In the genomic region with DNA sequence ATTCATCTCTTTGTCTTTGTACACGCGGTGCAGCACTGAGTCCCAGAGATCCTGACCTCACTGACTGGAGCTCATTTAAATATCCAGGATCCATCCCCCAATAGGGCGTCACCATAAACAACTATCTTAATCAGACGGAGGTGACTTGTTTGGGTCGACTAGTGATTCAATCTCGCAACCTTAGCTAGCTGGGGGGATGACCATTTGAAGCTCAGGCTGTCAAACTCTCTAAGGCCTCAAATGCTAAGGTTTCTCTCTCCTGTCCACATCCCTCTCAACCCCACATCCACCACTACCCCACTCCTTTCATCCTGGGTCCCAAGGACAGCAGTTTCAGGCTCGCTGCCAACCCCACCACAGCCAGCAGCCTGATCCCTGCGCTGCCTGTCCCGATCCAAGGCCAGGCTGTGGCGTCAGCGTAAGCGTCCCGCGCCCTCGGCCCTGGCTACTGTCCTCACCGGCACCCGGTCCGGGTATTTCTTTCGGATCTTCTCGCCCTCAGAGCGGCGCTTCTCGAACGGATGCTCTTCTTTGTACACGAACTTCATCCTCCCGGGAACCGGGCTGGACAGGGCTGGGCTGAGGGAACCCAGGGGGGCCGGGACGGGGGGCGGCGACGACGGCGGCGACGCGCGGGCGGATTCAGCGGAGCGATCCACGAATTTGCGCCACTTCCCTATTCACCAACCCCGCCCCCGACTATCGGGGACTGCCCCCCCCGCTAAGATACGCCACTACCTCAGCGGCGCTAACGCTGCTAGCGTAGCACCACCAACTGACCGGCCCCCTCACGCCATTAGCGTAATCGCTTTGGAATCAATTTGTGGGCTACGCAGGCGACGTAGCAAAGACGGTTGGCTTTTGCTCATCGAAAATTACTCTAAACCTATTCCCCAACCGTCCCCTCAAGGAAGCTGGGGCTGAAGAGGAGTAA, we compare ENCODE assay signal across 8 cellular contexts. TPM values are rescaled to one million over a fixed set of nuclear protein-coding genes. Genes with fewer than 3 reads are reported as not detected.
DNase-seq lines count a peak whose midpoint lies in the region; ATAC-seq and FAIRE-seq lines count a peak whose summit lies in the region.

A gene (minus strand): TSS at position 667 of the 934 bp plus-strand sequence. CDS start 119 bp downstream, at position 548.

- H3K4me3 ChIP-seq in neuronal stem cell (ENCODE audit: low read length in 2 of 2) = peak within 1 kb of the TSS; percentile 90 to 94
- peak within 1 kb of the TSS; percentile 94 to 98 (median 96) for H3K4me3 ChIP-seq in subcutaneous abdominal adipose tissue (ENCODE audit: low read depth in 1 of 5, low read length in 5 of 5)

- peak within 1 kb of the TSS; percentile 94 for H3K18ac ChIP-seq in neuronal stem cell (ENCODE audit: low read length)

- H4K8ac ChIP-seq in neuronal stem cell (ENCODE audit: low read depth, low read length) = no peak within 1 kb of the TSS

- H2AFZ ChIP-seq in neuronal stem cell (ENCODE audit: low read length) = peak within 1 kb of the TSS; percentile 89

- peak within 1 kb of the TSS; percentile 24 for H3K4ac ChIP-seq in neuronal stem cell (ENCODE audit: low read length)

- H3K9me3 ChIP-seq in neuronal stem cell (replicated peaks in 1 of 2; ENCODE audit: control insufficient read depth in 2 of 2, insufficient read depth in 1 of 2, low read depth in 1 of 2, low read length in 2 of 2) = no peaks in the 10 kb centered on the region
- H3K9me3 ChIP-seq in subcutaneous abdominal adipose tissue (ENCODE audit: control insufficient read depth in 5 of 5, low read length in 5 of 5) = no peaks in the 10 kb centered on the region

- no peak within 1 kb of the TSS for H3K14ac ChIP-seq in neuronal stem cell (ENCODE audit: low read length)

- H3K79me1 ChIP-seq in neuronal stem cell (ENCODE audit: low read depth, low read length) = peaks cover 5% of the 10 kb centered on the region

- peak within 1 kb of the TSS; percentile 85 for H2BK5ac ChIP-seq in neuronal stem cell (ENCODE audit: low read length)

- H3K9ac ChIP-seq in neuronal stem cell (ENCODE audit: low read depth, low read length, poor library complexity) = peak within 1 kb of the TSS; percentile 97
- peak within 1 kb of the TSS; percentile 94 to 98 (median 96) for H3K9ac ChIP-seq in subcutaneous abdominal adipose tissue (ENCODE audit: low read length in 5 of 5)

- no peak within 1 kb of the TSS for H2BK120ac ChIP-seq in neuronal stem cell (ENCODE audit: low read depth, low read length)

- peak within 1 kb of the TSS; percentile 94 for H3K4me2 ChIP-seq in neuronal stem cell (ENCODE audit: insufficient read depth, low read length, poor library complexity, severe bottlenecking)

- peak within 1 kb of the TSS; percentile 47 for H2BK15ac ChIP-seq in neuronal stem cell (ENCODE audit: low read length)

- H3K27me3 ChIP-seq in neuronal stem cell (ENCODE audit: control insufficient read depth in 3 of 3, insufficient read depth in 3 of 3, low read depth in 1 of 3, low read length in 3 of 3) (no peaks in the 10 kb centered on the region), subcutaneous abdominal adipose tissue (ENCODE audit: control insufficient read depth in 5 of 5, insufficient read depth in 4 of 5, low read length in 5 of 5) (no peaks in the 10 kb centered on the region)

- no CpG with 5 or more reads among the region's 62 CpGs for WGBS in neuronal stem cell (ENCODE audit: extremely low coverage in 2 of 2, insufficient read length in 2 of 2, insufficient replicate concordance in 1 of 2), 2 donors

- H3K36me3 ChIP-seq in neuronal stem cell (replicated peaks in 1 of 2; ENCODE audit: control insufficient read depth in 2 of 2, insufficient read depth in 2 of 2, low read length in 2 of 2) (peaks cover 34 to 58% of the 10 kb centered on the region in 2 donors), subcutaneous abdominal adipose tissue (ENCODE audit: control insufficient read depth in 5 of 5, insufficient read depth in 5 of 5, low read length in 5 of 5) (peaks cover 3 to 41% (median 34%) of the 10 kb centered on the region in 5 donors)

- peak within 1 kb of the TSS; percentile 60 for H2AK5ac ChIP-seq in neuronal stem cell (ENCODE audit: low read depth, low read length)

- H2BK12ac ChIP-seq in neuronal stem cell (ENCODE audit: low read length) = no peak within 1 kb of the TSS

- ATAC-seq in GM21619 (IDR thresholded peaks at IDR 0.05; ENCODE audit: unreplicated experiment) = peak; percentile 29

- DNase-seq in COLO668 (lab: John Stamatoyannopoulos, UW; ENCODE audit: unreplicated experiment) (peak; percentile 82), M059J (ENCODE audit: low read depth) (peak; percentile 83), SK-N-DZ (ENCODE audit: low spot score) (peak; percentile 91), frontal cortex (ENCODE audit: low spot score in 2 of 2) (peak; percentile 81 to 88), neuronal stem cell (ENCODE audit: low spot score) (peak; percentile 95)
- DNase-seq in activated naive CD4-positive, alpha-beta T cell treated with Interleukin-2 at 50 U/mL for 16 hours = peak; percentile 93

- no peak for FAIRE-seq in frontal cortex (lab: Jason Lieb, UNC)

- H3K23ac ChIP-seq in neuronal stem cell (ENCODE audit: low read depth, low read length, poor library complexity) = peak within 1 kb of the TSS; percentile 40

- H3K4me1 ChIP-seq in neuronal stem cell (ENCODE audit: control insufficient read depth in 2 of 2, insufficient read depth in 1 of 2, low read depth in 1 of 2, low read length in 2 of 2) (peaks cover 7 to 23% of the 10 kb centered on the region in 2 donors), subcutaneous abdominal adipose tissue (ENCODE audit: control insufficient read depth in 5 of 5, insufficient read depth in 5 of 5, low read length in 5 of 5) (peaks cover 14 to 43% (median 36%) of the 10 kb centered on the region in 5 donors)

- H3K27ac ChIP-seq in neuronal stem cell (replicated peaks; ENCODE audit: low read length) (peak within 1 kb of the TSS; percentile 91), subcutaneous abdominal adipose tissue (ENCODE audit: low read depth, low read length) (peak within 1 kb of the TSS; percentile 99)

- no peak within 1 kb of the TSS for H4K91ac ChIP-seq in neuronal stem cell (ENCODE audit: low read depth, low read length, poor library complexity)

RNA-seq across cellular contexts. Expression of the gene that starts here (rescaled TPM):
- total RNA-seq in M059J (2014; rRNA removed; shearing (Covaris generic)) = 575 and 595 TPM in 2 replicates
- 211 and 240 TPM in 2 replicates for polyA plus RNA-seq in SK-N-DZ (2014; cell fraction: cytosol; rRNA removed)
- polyA plus RNA-seq in SK-N-DZ (2014; cell fraction: nucleus; rRNA removed) = 119 and 142 TPM in 2 replicates
- 108 TPM for total RNA-seq in frontal cortex
- polyA plus RNA-seq in neuronal stem cell (2013, experiment 1 of 2) = 974 TPM
- polyA plus RNA-seq in neuronal stem cell (2013, experiment 2 of 2) = 956 TPM

Comparison
In these comparisons a context has a peak if more than half of its experiments do, and no peak if none do; other contexts are left out.
1. Peak in every context shown above with its lines: DNase-seq, ATAC-seq, H3K4me3 ChIP-seq and H3K27ac ChIP-seq.